ENCODE assay signal across 23 cellular contexts in the genomic region with DNA sequence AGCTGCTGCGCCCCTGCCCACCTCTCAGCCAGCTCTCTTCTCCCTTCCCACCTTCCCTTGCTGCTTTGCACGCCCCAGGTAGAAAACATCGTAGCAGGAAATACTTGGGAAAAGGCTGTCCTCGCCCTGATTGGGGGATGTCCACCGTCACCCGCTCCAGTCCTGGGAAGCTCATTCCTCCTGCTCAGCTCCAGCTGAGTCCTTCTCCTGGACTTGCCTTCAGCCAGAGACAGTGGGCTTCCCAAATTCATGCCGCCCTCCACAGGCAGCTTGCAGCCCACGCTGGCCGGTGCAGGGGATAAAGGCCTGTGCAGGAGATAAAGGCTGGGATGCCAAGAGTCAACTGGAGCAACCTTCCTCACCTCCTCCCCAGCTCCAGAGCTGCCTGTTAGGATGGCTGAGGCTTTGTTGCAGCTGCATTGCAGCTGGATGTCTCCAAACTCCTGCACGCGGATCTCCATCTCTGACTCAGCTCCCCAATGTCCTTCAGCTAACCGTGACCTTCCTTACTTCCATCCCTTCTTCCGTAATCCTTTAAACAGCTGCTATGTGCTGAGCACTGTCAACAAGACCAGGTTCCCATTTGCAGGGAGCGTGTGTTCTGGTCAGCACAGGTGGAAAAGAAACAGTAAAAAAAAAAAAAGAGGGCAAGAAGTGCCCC.
A peak's percentile ranks its signal among the peaks of the same experiment; 100 is the strongest.
DNase-seq lines count a peak whose midpoint lies in the region; ATAC-seq and TF ChIP-seq lines count a peak whose summit lies in the region.
"Had no signal": no experiment of that assay in that cellular context is flagged by ENCODE, and none has a peak within 500 bp of the region (broad histone marks: within the 10 kb centered on the region; RNA-seq: fewer than 3 reads in every experiment).

No MANE protein-coding gene starts in this region.

- H3K36me3 Mint-ChIP-seq in nephron progenitor cell (ENCODE audit: low read depth): no peaks in the 10 kb centered on the region
- H3K36me3 Mint-ChIP-seq in natural killer cell treated with Interleukin-12 subunit alpha and Interleukin-12 subunit beta and Interleukin-15 and Interleukin-18, amount 100 ng/mL, for 72 hours: no peaks in the 10 kb centered on the region
- H3K36me3 Mint-ChIP-seq: mesothelial cell of epicardium; natural killer cell; stimulated activated effector memory CD8-positive, alpha-beta T cell treated with anti-CD3 and anti-CD28 coated beads, Interleukin-12 subunit alpha, Interleukin-12 subunit beta, amount 100 ng/mL, for 72 hours had no signal

- peak overlapping the region; percentile 23 for H3K27ac Mint-ChIP-seq in nephron progenitor cell
- no peak overlapping the region for H3K27ac Mint-ChIP-seq in natural killer cell treated with Interleukin-12 subunit alpha and Interleukin-12 subunit beta and Interleukin-15 and Interleukin-18, amount 100 ng/mL, for 72 hours
- H3K27ac Mint-ChIP-seq: activated CD4-positive, alpha-beta T cell treated with anti-CD3 and anti-CD28 coated beads, Interleukin-2, amount 10 ng/mL, durations not matched to agents 7 days and 5 days; mesothelial cell of epicardium; natural killer cell; stimulated activated effector memory CD8-positive, alpha-beta T cell treated with anti-CD3 and anti-CD28 coated beads, Interleukin-12 subunit alpha, Interleukin-12 subunit beta, amount 100 ng/mL, for 72 hours had no signal

- H3K4me1 ChIP-seq in MM.1S (ENCODE audit: low read length): no peaks in the 10 kb centered on the region
- H3K4me1 ChIP-seq: left lung had no signal

- no peaks in the 10 kb centered on the region for H3K9me2 ChIP-seq in MM.1S (replicated peaks; ENCODE audit: insufficient read depth, low read length)

- no peak overlapping the region for H3K4me3 Mint-ChIP-seq in nephron progenitor cell
- H3K4me3 Mint-ChIP-seq in natural killer cell treated with Interleukin-12 subunit alpha and Interleukin-12 subunit beta and Interleukin-15 and Interleukin-18, amount 100 ng/mL, for 72 hours: no peak overlapping the region
- H3K4me3 Mint-ChIP-seq: activated CD4-positive, alpha-beta T cell treated with anti-CD3 and anti-CD28 coated beads, Interleukin-2, amount 10 ng/mL, durations not matched to agents 7 days and 5 days; mesothelial cell of epicardium; natural killer cell; stimulated activated effector memory CD8-positive, alpha-beta T cell treated with anti-CD3 and anti-CD28 coated beads, Interleukin-12 subunit alpha, Interleukin-12 subunit beta, amount 100 ng/mL, for 72 hours had no signal

- no peaks in the 10 kb centered on the region for H3F3A ChIP-seq in MM.1S (ENCODE audit: insufficient read depth, low read length)

- H3K9ac ChIP-seq in MM.1S (ENCODE audit: low read length): no peak overlapping the region
- H3K9ac ChIP-seq: KMS-11 had no signal

- no peak overlapping the region for H2AFZ ChIP-seq in MM.1S (ENCODE audit: low read length)

- peaks cover 56% of the 10 kb centered on the region for H3K27me3 ChIP-seq in MM.1S (replicated peaks; ENCODE audit: insufficient read depth, low read length)
- H3K27me3 ChIP-seq: heart left ventricle had no signal

- H4K20me1 ChIP-seq in MM.1S (ENCODE audit: insufficient read depth, low read length): no peaks in the 10 kb centered on the region

- TF ChIP-seq CTCF in nephron progenitor cell (IDR thresholded peaks at IDR 0.05) (no peak), MM.1S (IDR thresholded peaks at IDR 0.05; ENCODE audit: low read length) (no peak)

- H3K27me3 Mint-ChIP-seq in nephron progenitor cell (ENCODE audit: low read depth, poor library complexity): peaks cover 12% of the 10 kb centered on the region
- H3K27me3 Mint-ChIP-seq in natural killer cell treated with Interleukin-12 subunit alpha and Interleukin-12 subunit beta and Interleukin-15 and Interleukin-18, amount 100 ng/mL, for 72 hours: peaks cover 0 to 7% of the 10 kb centered on the region in 2 donors

- no peaks in the 10 kb centered on the region for H3K79me2 ChIP-seq in MM.1S (ENCODE audit: low read length)

- no peak for ATAC-seq in GM19452 (IDR thresholded peaks at IDR 0.05; ENCODE audit: unreplicated experiment)
- ATAC-seq in natural killer cell treated with Interleukin-12 subunit alpha and Interleukin-12 subunit beta and Interleukin-15 and Interleukin-18, amount 100 ng/mL, for 72 hours: no peak
- ATAC-seq: left lung; stimulated activated effector memory CD8-positive, alpha-beta T cell treated with anti-CD3 and anti-CD28 coated beads, Interleukin-12 subunit alpha, Interleukin-12 subunit beta, amount 100 ng/mL, for 72 hours had no signal

- no peaks in the 10 kb centered on the region for H3K9me3 ChIP-seq in MM.1S (replicated peaks; ENCODE audit: insufficient read depth, low read length)
- H3K9me3 ChIP-seq: heart left ventricle, left lung had no signal

- H3K36me3 ChIP-seq in MM.1S (replicated peaks; ENCODE audit: insufficient read depth, low read length): no peaks in the 10 kb centered on the region
- H3K36me3 ChIP-seq: brain microvascular endothelial cell, heart left ventricle, left lung had no signal

- no peak overlapping the region for H3K4me2 ChIP-seq in MM.1S (ENCODE audit: low read depth, low read length)
- H3K4me2 ChIP-seq: KMS-11 had no signal

- no peaks in the 10 kb centered on the region for H3K9me3 Mint-ChIP-seq in nephron progenitor cell
- no peaks in the 10 kb centered on the region for H3K9me3 Mint-ChIP-seq in natural killer cell treated with Interleukin-12 subunit alpha and Interleukin-12 subunit beta and Interleukin-15 and Interleukin-18, amount 100 ng/mL, for 72 hours
- H3K9me3 Mint-ChIP-seq: activated CD4-positive, alpha-beta T cell treated with anti-CD3 and anti-CD28 coated beads, Interleukin-2, amount 10 ng/mL, durations not matched to agents 7 days and 5 days; mesothelial cell of epicardium; natural killer cell; stimulated activated effector memory CD8-positive, alpha-beta T cell treated with anti-CD3 and anti-CD28 coated beads, Interleukin-12 subunit alpha, Interleukin-12 subunit beta, amount 100 ng/mL, for 72 hours had no signal

- H3K4me3 ChIP-seq in MM.1S (ENCODE audit: low read length): no peak overlapping the region
- H3K4me3 ChIP-seq: heart left ventricle, left lung, skin epidermis had no signal

- H3K27ac ChIP-seq in caudate nucleus (ENCODE audit: low read depth, low read length) (peak overlapping the region; percentile 36), MM.1S (ENCODE audit: low read length) (no peak overlapping the region)
- H3K27ac ChIP-seq: brain microvascular endothelial cell, KMS-11, left lung, skin epidermis had no signal

- H3K4me1 Mint-ChIP-seq in nephron progenitor cell: peaks cover 23% of the 10 kb centered on the region
- H3K4me1 Mint-ChIP-seq in natural killer cell treated with Interleukin-12 subunit alpha and Interleukin-12 subunit beta and Interleukin-15 and Interleukin-18, amount 100 ng/mL, for 72 hours (ENCODE audit: low read depth in 2 of 2): no peaks in the 10 kb centered on the region
- H3K4me1 Mint-ChIP-seq: activated CD4-positive, alpha-beta T cell treated with anti-CD3 and anti-CD28 coated beads, Interleukin-2, amount 10 ng/mL, durations not matched to agents 7 days and 5 days; natural killer cell; stimulated activated effector memory CD8-positive, alpha-beta T cell treated with anti-CD3 and anti-CD28 coated beads, Interleukin-12 subunit alpha, Interleukin-12 subunit beta, amount 100 ng/mL, for 72 hours had no signal

- DNase-seq in D341Med (ENCODE audit: low spot score) (peak; percentile 52), NCI-H1092 (lab: John Stamatoyannopoulos, UW) (peak; percentile 33), caudate nucleus (lab: John Stamatoyannopoulos, UW) (peak in 1 of 61 donors; percentile 36), nephron progenitor cell (no peak), MM.1S (no peak), SW480 (ENCODE audit: low spot score) (no peak)
- DNase-seq in natural killer cell treated with Interleukin-12 subunit alpha and Interleukin-12 subunit beta and Interleukin-15 and Interleukin-18, amount 100 ng/mL, for 72 hours (ENCODE audit: low spot score): no peak
- DNase-seq: activated CD4-positive, alpha-beta T cell treated with anti-CD3 and anti-CD28 coated beads, Interleukin-2, amount 10 ng/mL, durations not matched to agents 7 days and 5 days; activated gamma-delta T cell; brain microvascular endothelial cell; cortex of kidney; GF-D8; left lung; MV-4-11; natural killer cell; NCI-H1930; stimulated activated CD4-positive, alpha-beta T cell treated with anti-CD3 and anti-CD28 coated beads, Interleukin-2, amount 100 ng/mL, for 24 hours had no signal

Comparison
In these comparisons a context has a peak if more than half of its experiments do, and no peak if none do; other contexts are left out.
1. DNase-seq: peak in D341Med (single experiment) and NCI-H1092 (single experiment); none in nephron progenitor cell (single experiment), MM.1S (single experiment), natural killer cell treated with Interleukin-12 subunit alpha and Interleukin-12 subunit beta and Interleukin-15 and Interleukin-18, amount 100 ng/mL, for 72 hours (single experiment) and SW480 (single experiment).